In the genomic region with DNA sequence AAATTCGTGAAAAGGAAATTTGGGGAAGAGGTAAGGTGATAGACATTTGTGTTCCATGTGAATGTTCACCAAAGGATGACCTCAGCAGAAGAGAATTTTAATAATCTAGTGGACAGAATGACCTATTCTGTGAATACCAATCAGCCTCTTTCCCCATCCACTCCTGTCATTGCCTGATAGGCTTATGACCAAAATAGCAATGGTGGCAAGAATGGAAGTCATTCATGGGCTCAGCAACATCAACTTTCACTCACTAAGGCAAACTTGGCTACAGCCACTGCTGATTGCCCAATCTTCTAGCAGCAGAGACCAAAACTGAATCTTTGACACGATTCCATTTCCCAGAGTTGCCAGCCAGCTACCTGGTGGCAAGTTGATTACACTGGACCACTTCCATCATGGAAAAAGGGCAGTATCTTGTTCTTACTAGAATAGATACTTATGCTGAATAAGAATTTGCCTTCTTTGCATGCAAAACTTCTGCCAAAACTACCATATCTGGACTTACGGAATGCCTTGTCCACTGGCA, we compare ENCODE assay signal across 8 cellular contexts.
"Had no signal": no experiment of that assay in that cellular context is flagged by ENCODE, and none has a peak within 500 bp of the region (broad histone marks: within the 10 kb centered on the region; RNA-seq: fewer than 3 reads in every experiment).

No MANE protein-coding gene starts in this region.

- H3K36me3 ChIP-seq: HAP-1 had no signal

- ATAC-seq: HCT116, HepG2 had no signal

- H3K9me3 ChIP-seq: HAP-1 had no signal

- H3K27ac ChIP-seq: GM23248, HL-60 had no signal

- H3K4me3 ChIP-seq: GM23248, HAP-1 had no signal

- DNase-seq: GM23248, GOT3, H7, HFFc6 had no signal

- H3K4me1 ChIP-seq: HAP-1 had no signal
